28 cellular contexts compared by ENCODE assay signal in genomic region chr6:122050226-122050755, GRCh38.
"Had no signal": no experiment of that assay in that cellular context is flagged by ENCODE, and none has a peak within 500 bp of the region (broad histone marks: within the 10 kb centered on the region; RNA-seq: fewer than 3 reads in every experiment).

No MANE protein-coding gene starts in this region.

- H3K27ac ChIP-seq: brain microvascular endothelial cell, neural progenitor cell, parathyroid adenoma, psoas muscle, tibial nerve had no signal

- ATAC-seq: activated T-cell treated with anti-CD3 and anti-CD28 coated beads, Interleukin-2, amount 50 U/mL, for 4 hours; activated T-helper 17 cell treated with anti-CD3 and anti-CD28 coated beads, Interleukin-2, amount 50 U/mL, for 72 hours; effector memory CD8-positive, alpha-beta T cell; left colon; natural killer cell; psoas muscle; stimulated activated naive B cell treated with anti-CD40 and anti-IgM and Interleukin-4, amounts not matched to agents 10 μg/mL and 1 μg/mL and 100 μg/mL, for 72 hours; WTC11 had no signal

- H3K27me3 Mint-ChIP-seq: activated CD4-positive, alpha-beta memory T cell treated with anti-CD3 and anti-CD28 coated beads, Interleukin-2, amount 10 ng/mL, durations not matched to agents 7 days and 5 days; activated CD4-positive, alpha-beta T cell treated with anti-CD3 and anti-CD28 coated beads, Interleukin-2, amount 10 ng/mL, durations not matched to agents 7 days and 5 days; activated T-helper 17 cell treated with anti-CD3 and anti-CD28 coated beads, Interleukin-2, amount 50 U/mL, for 72 hours; effector memory CD8-positive, alpha-beta T cell; stimulated activated naive B cell treated with anti-CD40 and anti-IgM and Interleukin-4, amounts not matched to agents 10 μg/mL and 1 μg/mL and 100 μg/mL, for 72 hours had no signal

- H3K36me3 ChIP-seq: brain microvascular endothelial cell, neural progenitor cell, tibial nerve had no signal

- H3K9me3 Mint-ChIP-seq: activated CD4-positive, alpha-beta memory T cell treated with anti-CD3 and anti-CD28 coated beads, Interleukin-2, amount 10 ng/mL, durations not matched to agents 7 days and 5 days; activated CD4-positive, alpha-beta T cell treated with anti-CD3 and anti-CD28 coated beads, Interleukin-2, amount 10 ng/mL, durations not matched to agents 7 days and 5 days; activated T-cell treated with anti-CD3 and anti-CD28 coated beads, Interleukin-2, amount 50 U/mL, for 4 hours; activated T-helper 17 cell treated with anti-CD3 and anti-CD28 coated beads, Interleukin-2, amount 50 U/mL, for 72 hours; neural progenitor cell; stimulated activated naive B cell treated with anti-CD40 and anti-IgM and Interleukin-4, amounts not matched to agents 10 μg/mL and 1 μg/mL and 100 μg/mL, for 72 hours; WTC11 had no signal

- DNase-seq: activated CD4-positive, alpha-beta memory T cell treated with anti-CD3 and anti-CD28 coated beads, Interleukin-2, amount 10 ng/mL, durations not matched to agents 7 days and 5 days; activated CD4-positive, alpha-beta T cell treated with anti-CD3 and anti-CD28 coated beads for 1 hour; activated CD4-positive, alpha-beta T cell treated with anti-CD3 and anti-CD28 coated beads, Interleukin-2, amount 10 ng/mL, durations not matched to agents 7 days and 5 days; activated gamma-delta T cell treated with Interleukin-2 at 50 U/mL for 16 hours; activated naive CD4-positive, alpha-beta T cell treated with anti-CD3 and anti-CD28 coated beads, Interleukin-2, amount 50 U/mL, for 16 hours; activated T-cell treated with anti-CD3 and anti-CD28 coated beads, Interleukin-2, amount 50 U/mL, for 4 hours; amniotic stem cell; brain microvascular endothelial cell; caudate nucleus; cortex of kidney; effector memory CD8-positive, alpha-beta T cell; erythroblast; foreskin melanocyte; kidney; left colon; natural killer cell; occipital lobe; psoas muscle; stimulated activated CD4-positive, alpha-beta T cell treated with anti-CD3 and anti-CD28 coated beads, Interleukin-1b, Interleukin-23, amount 100 ng/mL, for 48 hours; stimulated activated CD4-positive, alpha-beta T cell treated with anti-CD3 and anti-CD28 coated beads, Interleukin-4, amount 100 ng/mL, for 4 hours; stimulated activated CD8-positive, alpha-beta memory T cell treated with anti-CD3 and anti-CD28 coated beads, Interleukin-4, amount 100 ng/mL, for 48 hours; stimulated activated naive B cell treated with anti-CD40 and anti-IgM and Interleukin-4, amounts not matched to agents 10 μg/mL and 1 μg/mL and 100 μg/mL, for 72 hours; T-helper 2 cell had no signal

- H3K4me3 ChIP-seq: neural progenitor cell, psoas muscle had no signal

- H3K9me3 ChIP-seq: psoas muscle, tibial nerve had no signal

- H3K27me3 ChIP-seq: brain microvascular endothelial cell, neural progenitor cell, tibial nerve had no signal

- H3K27ac Mint-ChIP-seq: activated CD4-positive, alpha-beta memory T cell treated with anti-CD3 and anti-CD28 coated beads, Interleukin-2, amount 10 ng/mL, durations not matched to agents 7 days and 5 days; activated CD4-positive, alpha-beta T cell treated with anti-CD3 and anti-CD28 coated beads, Interleukin-2, amount 10 ng/mL, durations not matched to agents 7 days and 5 days; activated T-helper 17 cell treated with anti-CD3 and anti-CD28 coated beads, Interleukin-2, amount 50 U/mL, for 72 hours; effector memory CD8-positive, alpha-beta T cell; natural killer cell; neural progenitor cell; stimulated activated naive B cell treated with anti-CD40 and anti-IgM and Interleukin-4, amounts not matched to agents 10 μg/mL and 1 μg/mL and 100 μg/mL, for 72 hours; WTC11 had no signal

- H3K79me2 ChIP-seq: parathyroid adenoma had no signal

- H3K9ac ChIP-seq: neural progenitor cell, parathyroid adenoma had no signal

- H3K4me2 ChIP-seq: neural progenitor cell had no signal

- H3K4me3 Mint-ChIP-seq: activated CD4-positive, alpha-beta memory T cell treated with anti-CD3 and anti-CD28 coated beads, Interleukin-2, amount 10 ng/mL, durations not matched to agents 7 days and 5 days; activated CD4-positive, alpha-beta T cell treated with anti-CD3 and anti-CD28 coated beads, Interleukin-2, amount 10 ng/mL, durations not matched to agents 7 days and 5 days; activated T-cell treated with anti-CD3 and anti-CD28 coated beads, Interleukin-2, amount 50 U/mL, for 4 hours; activated T-helper 17 cell treated with anti-CD3 and anti-CD28 coated beads, Interleukin-2, amount 50 U/mL, for 72 hours; effector memory CD8-positive, alpha-beta T cell; natural killer cell; neural progenitor cell; stimulated activated naive B cell treated with anti-CD40 and anti-IgM and Interleukin-4, amounts not matched to agents 10 μg/mL and 1 μg/mL and 100 μg/mL, for 72 hours; WTC11 had no signal

- H3K4me1 ChIP-seq: tibial nerve had no signal

- H3K4me1 Mint-ChIP-seq: activated CD4-positive, alpha-beta memory T cell treated with anti-CD3 and anti-CD28 coated beads, Interleukin-2, amount 10 ng/mL, durations not matched to agents 7 days and 5 days; activated CD4-positive, alpha-beta T cell treated with anti-CD3 and anti-CD28 coated beads, Interleukin-2, amount 10 ng/mL, durations not matched to agents 7 days and 5 days; activated T-helper 17 cell treated with anti-CD3 and anti-CD28 coated beads, Interleukin-2, amount 50 U/mL, for 72 hours; natural killer cell; stimulated activated naive B cell treated with anti-CD40 and anti-IgM and Interleukin-4, amounts not matched to agents 10 μg/mL and 1 μg/mL and 100 μg/mL, for 72 hours had no signal

- H2AFZ ChIP-seq: neural progenitor cell, parathyroid adenoma had no signal
